Comparison of ENCODE assay signal across 26 cellular contexts in genomic region chr6:157123245-157123644, GRCh38.
"Had no signal": no experiment of that assay in that cellular context is flagged by ENCODE, and none has a peak within 500 bp of the region (broad histone marks: within the 10 kb centered on the region; RNA-seq: fewer than 3 reads in every experiment).

No MANE protein-coding gene starts in this region.

- ATAC-seq: activated CD8-positive, alpha-beta memory T cell treated with anti-CD3 and anti-CD28 coated beads, Interleukin-2, amount 10 ng/mL, durations not matched to agents 7 days and 5 days; activated CD8-positive, alpha-beta T cell treated with anti-CD3 and anti-CD28 coated beads for 36 hours; activated T-helper 17 cell treated with anti-CD3 and anti-CD28 coated beads, Interleukin-2, amount 50 U/mL, for 72 hours; gastroesophageal sphincter; pancreas; right lobe of liver; stimulated activated memory B cell treated with anti-CD40 and anti-IgM and Interleukin-4, amounts not matched to agents 10 μg/mL and 1 μg/mL and 100 μg/mL, for 72 hours had no signal

- H3K4me3 ChIP-seq: adrenal gland, ascending aorta, breast epithelium, colonic mucosa, gastroesophageal sphincter, pancreas, right lobe of liver, skin epidermis, stomach, suprapubic skin, tibial nerve, uterus had no signal

- H3K36me3 ChIP-seq: adrenal gland, ascending aorta, breast epithelium, colonic mucosa, gastroesophageal sphincter, pancreas, stomach, suprapubic skin, tibial nerve, uterus had no signal

- H3K4me1 ChIP-seq: breast epithelium, colonic mucosa, pancreas, uterus had no signal

- H3K4me3 Mint-ChIP-seq: activated CD4-positive, alpha-beta T cell treated with anti-CD3 and anti-CD28 coated beads, Interleukin-2, amount 10 ng/mL, durations not matched to agents 7 days and 5 days; activated CD8-positive, alpha-beta memory T cell treated with anti-CD3 and anti-CD28 coated beads, Interleukin-2, amount 10 ng/mL, durations not matched to agents 7 days and 5 days; activated CD8-positive, alpha-beta T cell treated with anti-CD3 and anti-CD28 coated beads for 36 hours; activated naive CD8-positive, alpha-beta T cell; activated T-helper 17 cell treated with anti-CD3 and anti-CD28 coated beads, Interleukin-2, amount 50 U/mL, for 72 hours; nephron progenitor cell; stimulated activated memory B cell treated with anti-CD40 and anti-IgM and Interleukin-4, amounts not matched to agents 10 μg/mL and 1 μg/mL and 100 μg/mL, for 72 hours; T-helper 2 cell treated with Interferon-gamma antibody and Interleukin-4, amounts not matched to agents 5 μg/mL and 100 μg/mL, for 36 hours had no signal

- H3K27ac ChIP-seq: adrenal gland, ascending aorta, breast epithelium, colonic mucosa, pancreas, right lobe of liver, suprapubic skin, tibial nerve, uterus, VCaP had no signal

- H3K27me3 Mint-ChIP-seq: activated CD4-positive, alpha-beta T cell treated with anti-CD3 and anti-CD28 coated beads, Interleukin-2, amount 10 ng/mL, durations not matched to agents 7 days and 5 days; activated CD8-positive, alpha-beta memory T cell treated with anti-CD3 and anti-CD28 coated beads, Interleukin-2, amount 10 ng/mL, durations not matched to agents 7 days and 5 days; activated CD8-positive, alpha-beta T cell treated with anti-CD3 and anti-CD28 coated beads for 36 hours; activated naive CD8-positive, alpha-beta T cell; activated T-helper 17 cell treated with anti-CD3 and anti-CD28 coated beads, Interleukin-2, amount 50 U/mL, for 72 hours; stimulated activated memory B cell treated with anti-CD40 and anti-IgM and Interleukin-4, amounts not matched to agents 10 μg/mL and 1 μg/mL and 100 μg/mL, for 72 hours had no signal

- H3K27me3 ChIP-seq: adrenal gland, ascending aorta, breast epithelium, colonic mucosa, gastroesophageal sphincter, pancreas, right lobe of liver, stomach, suprapubic skin, tibial nerve, uterus had no signal

- H3K9me3 Mint-ChIP-seq: activated CD4-positive, alpha-beta T cell treated with anti-CD3 and anti-CD28 coated beads, Interleukin-2, amount 10 ng/mL, durations not matched to agents 7 days and 5 days; activated CD8-positive, alpha-beta T cell treated with anti-CD3 and anti-CD28 coated beads for 36 hours; activated T-helper 17 cell treated with anti-CD3 and anti-CD28 coated beads, Interleukin-2, amount 50 U/mL, for 72 hours; nephron progenitor cell; stimulated activated memory B cell treated with anti-CD40 and anti-IgM and Interleukin-4, amounts not matched to agents 10 μg/mL and 1 μg/mL and 100 μg/mL, for 72 hours; T-helper 2 cell treated with Interferon-gamma antibody and Interleukin-4, amounts not matched to agents 5 μg/mL and 100 μg/mL, for 36 hours had no signal

- H3K27ac Mint-ChIP-seq: activated CD4-positive, alpha-beta T cell treated with anti-CD3 and anti-CD28 coated beads, Interleukin-2, amount 10 ng/mL, durations not matched to agents 7 days and 5 days; activated CD8-positive, alpha-beta memory T cell treated with anti-CD3 and anti-CD28 coated beads, Interleukin-2, amount 10 ng/mL, durations not matched to agents 7 days and 5 days; activated CD8-positive, alpha-beta T cell treated with anti-CD3 and anti-CD28 coated beads for 36 hours; activated naive CD8-positive, alpha-beta T cell; activated T-helper 17 cell treated with anti-CD3 and anti-CD28 coated beads, Interleukin-2, amount 50 U/mL, for 72 hours; nephron progenitor cell; stimulated activated memory B cell treated with anti-CD40 and anti-IgM and Interleukin-4, amounts not matched to agents 10 μg/mL and 1 μg/mL and 100 μg/mL, for 72 hours; T-helper 2 cell treated with Interferon-gamma antibody and Interleukin-4, amounts not matched to agents 5 μg/mL and 100 μg/mL, for 36 hours had no signal

- DNase-seq: activated CD4-positive, alpha-beta T cell treated with anti-CD3 and anti-CD28 coated beads, Interleukin-2, amount 10 ng/mL, durations not matched to agents 7 days and 5 days; activated CD4-positive, CD25-positive, alpha-beta regulatory T cell treated with anti-CD3 and anti-CD28 coated beads, Interleukin-2, amount 50 U/mL, for 72 hours; activated CD8-positive, alpha-beta memory T cell treated with anti-CD3 and anti-CD28 coated beads, Interleukin-2, amount 10 ng/mL, durations not matched to agents 7 days and 5 days; activated CD8-positive, alpha-beta T cell treated with anti-CD3 and anti-CD28 coated beads for 36 hours; activated T-cell treated with anti-CD3 and anti-CD28 coated beads for 4 hours; adrenal gland; colonic mucosa; head of caudate nucleus; kidney; nephron progenitor cell; pancreas; right lobe of liver; stimulated activated CD4-positive, alpha-beta T cell treated with anti-CD3 and anti-CD28 coated beads, Interleukin-2, amount 100 ng/mL, for 24 hours; stomach; uterus had no signal

- H3K9me3 ChIP-seq: adrenal gland, ascending aorta, breast epithelium, colonic mucosa, gastroesophageal sphincter, pancreas, right lobe of liver, stomach, suprapubic skin, tibial nerve, uterus had no signal

- H3K36me3 Mint-ChIP-seq: activated CD8-positive, alpha-beta memory T cell treated with anti-CD3 and anti-CD28 coated beads, Interleukin-2, amount 10 ng/mL, durations not matched to agents 7 days and 5 days had no signal
